Comparison of ENCODE assay signal across 23 cellular contexts in the genomic region with DNA sequence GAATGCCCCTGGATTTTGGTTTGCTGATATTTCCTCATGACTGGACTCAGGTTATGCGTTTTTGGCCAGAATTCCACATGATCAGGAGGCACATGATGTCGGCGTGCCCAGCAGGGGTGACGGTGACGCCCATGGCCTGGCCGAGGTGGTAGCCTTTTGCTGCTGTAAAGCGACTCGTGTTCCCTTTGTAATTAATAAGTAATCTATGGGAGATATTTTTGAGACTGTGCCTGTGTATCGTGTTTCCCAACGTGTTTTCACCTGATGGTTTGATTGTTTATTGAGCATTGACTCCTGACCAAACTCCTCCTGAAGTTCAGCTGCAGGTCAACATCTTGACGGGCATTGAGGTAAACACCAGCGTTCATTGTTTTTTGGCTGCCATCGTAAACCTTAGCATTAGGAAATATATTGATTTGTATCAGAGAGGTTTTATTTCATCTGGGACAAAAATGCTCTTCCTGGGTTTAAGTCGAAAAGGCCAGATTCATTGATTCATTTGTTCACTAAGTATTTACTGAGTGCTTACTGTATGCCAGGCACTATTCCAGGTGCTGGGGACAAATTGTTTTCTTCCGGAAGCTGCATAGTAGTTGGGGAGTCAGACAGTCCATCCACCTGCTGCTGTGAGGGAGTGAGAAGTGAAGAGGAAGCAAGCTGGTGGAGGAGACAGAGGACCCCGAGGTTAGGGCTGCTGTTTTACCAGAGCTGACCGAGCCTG. TPM values are rescaled to one million over a fixed set of nuclear protein-coding genes. Genes with fewer than 3 reads are reported as not detected.
A peak's percentile ranks its signal among the peaks of the same experiment; 100 is the strongest.
DNase-seq lines count a peak whose midpoint lies in the region; ATAC-seq, FAIRE-seq and TF ChIP-seq lines count a peak whose summit lies in the region.
"Had no signal": no experiment of that assay in that cellular context is flagged by ENCODE, and none has a peak within 500 bp of the region (broad histone marks: within the 10 kb centered on the region; RNA-seq: fewer than 3 reads in every experiment).

No MANE protein-coding gene starts in this region.

- H4K8ac ChIP-seq in H1 (ENCODE audit: extremely low read depth, insufficient read depth, low read length): peak overlapping the region; percentile 14; the same call in 1 of the 2 replicates

- H2BK15ac ChIP-seq in H1 (ENCODE audit: low read length): no peak overlapping the region

- H3K4me1 ChIP-seq in H1 (replicated peaks in 1 of 4; ENCODE audit: control insufficient read depth in 3 of 4, insufficient read depth in 4 of 4, low read length in 3 of 4): peaks cover 0 to 2% (median 0%) of the 10 kb centered on the region in 4 experiments; a peak in 2 of 7 replicates

- H3K4ac ChIP-seq in H1 (replicated peaks; ENCODE audit: insufficient read length, low read depth, low read length): no peak overlapping the region

- H3K23ac ChIP-seq in H1 (ENCODE audit: insufficient read length): no peak overlapping the region

- ATAC-seq in stimulated activated naive CD8-positive, alpha-beta T cell treated with anti-CD3 and anti-CD28 coated beads, Interleukin-15, Interleukin-2, amounts not matched to agents 100 U/mL and 50 U/mL, for 24 hours: no peak
- ATAC-seq: lower lobe of right lung had no signal

- H3K4me1 Mint-ChIP-seq in stimulated activated naive CD8-positive, alpha-beta T cell treated with anti-CD3 and anti-CD28 coated beads, Interleukin-15, Interleukin-2, amounts not matched to agents 100 ng/mL and 50 ng/mL, for 24 hours (ENCODE audit: low read depth): peaks cover 20% of the 10 kb centered on the region
- peaks cover 55% of the 10 kb centered on the region for H3K4me1 Mint-ChIP-seq in nephron progenitor cell

- no peak overlapping the region for H4K91ac ChIP-seq in H1 (replicated peaks; ENCODE audit: insufficient read length, low read length)

- H3K9ac ChIP-seq in H1 (replicated peaks in 1 of 4; ENCODE audit: extremely low read depth in 1 of 4, low read depth in 3 of 4, low read length in 3 of 4): peak overlapping the region in 1 of 4 experiments; percentile 32; a peak in 1 of 7 replicates
- H3K9ac ChIP-seq: GM23248 had no signal

- H3K14ac ChIP-seq in H1 (ENCODE audit: insufficient read length): no peak overlapping the region

- H3K27me3 ChIP-seq in H1 (replicated peaks in 1 of 4; ENCODE audit: control insufficient read depth in 3 of 4, extremely low read depth in 1 of 4, insufficient read depth in 3 of 4, low read length in 3 of 4): no peaks in the 10 kb centered on the region

- H3K27me3 Mint-ChIP-seq in stimulated activated naive CD8-positive, alpha-beta T cell treated with anti-CD3 and anti-CD28 coated beads, Interleukin-15, Interleukin-2, amounts not matched to agents 100 ng/mL and 50 ng/mL, for 24 hours: no peaks in the 10 kb centered on the region
- H3K27me3 Mint-ChIP-seq in nephron progenitor cell (ENCODE audit: low read depth, poor library complexity): peaks cover 8% of the 10 kb centered on the region

- peaks cover 7% of the 10 kb centered on the region for H3K36me3 Mint-ChIP-seq in stimulated activated naive CD8-positive, alpha-beta T cell treated with anti-CD3 and anti-CD28 coated beads, Interleukin-15, Interleukin-2, amounts not matched to agents 100 ng/mL and 50 ng/mL, for 24 hours (ENCODE audit: low read depth)
- H3K36me3 Mint-ChIP-seq in nephron progenitor cell (ENCODE audit: low read depth): peaks cover 21% of the 10 kb centered on the region

- no peak overlapping the region for H3K56ac ChIP-seq in H1 (replicated peaks; ENCODE audit: insufficient read length, low read depth, low read length)

- no peaks in the 10 kb centered on the region for H3K9me3 ChIP-seq in H1 (ENCODE audit: insufficient read depth in 2 of 2, low read depth in 1 of 2, low read length in 1 of 2)
- H3K9me3 ChIP-seq: lower lobe of right lung had no signal

- peak overlapping the region; percentile 61 for H3K27ac Mint-ChIP-seq in stimulated activated naive CD8-positive, alpha-beta T cell treated with anti-CD3 and anti-CD28 coated beads, Interleukin-15, Interleukin-2, amounts not matched to agents 100 ng/mL and 50 ng/mL, for 24 hours
- H3K27ac Mint-ChIP-seq in nephron progenitor cell: peak overlapping the region; percentile 97
- H3K27ac Mint-ChIP-seq: activated naive CD4-positive, alpha-beta T cell treated with anti-CD3 and anti-CD28 coated beads for 36 hours had no signal

- H2AK5ac ChIP-seq in H1 (ENCODE audit: low read depth, low read length): no peak overlapping the region

- H3K79me2 ChIP-seq in H1 (ENCODE audit: control insufficient read depth in 1 of 2, insufficient read depth in 2 of 2, low read length in 2 of 2): no peaks in the 10 kb centered on the region

- no peak overlapping the region for H3K4me3 Mint-ChIP-seq in stimulated activated naive CD8-positive, alpha-beta T cell treated with anti-CD3 and anti-CD28 coated beads, Interleukin-15, Interleukin-2, amounts not matched to agents 100 ng/mL and 50 ng/mL, for 24 hours
- peak overlapping the region; percentile 49 for H3K4me3 Mint-ChIP-seq in nephron progenitor cell
- H3K4me3 Mint-ChIP-seq: activated naive CD4-positive, alpha-beta T cell treated with anti-CD3 and anti-CD28 coated beads for 36 hours; CD14-positive monocyte; endodermal cell had no signal

- peaks cover 2% of the 10 kb centered on the region; the same call in 1 of the 2 replicates for H3K79me1 ChIP-seq in H1 (ENCODE audit: low read depth, low read length)

- H2BK5ac ChIP-seq in H1 (ENCODE audit: low read depth, low read length): no peak overlapping the region

- H3K4me2 ChIP-seq in H1 (ENCODE audit: insufficient read depth in 1 of 2, low read depth in 2 of 2, low read length in 2 of 2): no peak overlapping the region

- no peak overlapping the region for H4K5ac ChIP-seq in H1 (ENCODE audit: insufficient read length, low read depth, low read length)

- TF ChIP-seq CTCF in H1 (IDR thresholded peaks at IDR 0.05; ENCODE audit: control extremely low read depth in 1 of 3, insufficient read depth in 1 of 3, low read depth in 1 of 3, low read length in 3 of 3) (no peak), nephron progenitor cell (IDR thresholded peaks at IDR 0.05) (no peak)

- H2BK120ac ChIP-seq in H1 (replicated peaks; ENCODE audit: low read depth, low read length): no peak overlapping the region

- peaks cover 0 to 6% of the 10 kb centered on the region in 2 experiments for H4K20me1 ChIP-seq in H1 (replicated peaks in 1 of 2; ENCODE audit: control insufficient read depth in 1 of 2, insufficient read depth in 2 of 2, low read length in 2 of 2)

- POLR2A ChIA-PET in H1 (lab: Charles Lee; ENCODE audit: partially characterized antibody): no interaction called here

- TF ChIP-seq POLR2A in H1 (IDR thresholded peaks at IDR 0.05; ENCODE audit: control extremely low read depth in 1 of 2, low read depth in 2 of 2, low read length in 2 of 2): no peak

- H3K18ac ChIP-seq in H1 (ENCODE audit: extremely low read depth, low read length): no peak overlapping the region

- no peaks in the 10 kb centered on the region for H3K9me3 Mint-ChIP-seq in stimulated activated naive CD8-positive, alpha-beta T cell treated with anti-CD3 and anti-CD28 coated beads, Interleukin-15, Interleukin-2, amounts not matched to agents 100 ng/mL and 50 ng/mL, for 24 hours
- H3K9me3 Mint-ChIP-seq in nephron progenitor cell: no peaks in the 10 kb centered on the region
- H3K9me3 Mint-ChIP-seq: activated naive CD4-positive, alpha-beta T cell treated with anti-CD3 and anti-CD28 coated beads for 36 hours; CD14-positive monocyte; endodermal cell had no signal

- FAIRE-seq in H1 (lab: Jason Lieb, UNC): no peak
- FAIRE-seq: astrocyte had no signal

- TF ChIP-seq RAD21 in H1 (IDR thresholded peaks at IDR 0.05 in 1 of 2, conservative IDR thresholded peaks at IDR 0.05 in 1 of 2; ENCODE audit: low read depth in 2 of 2, low read length in 2 of 2): no peak

- H2BK20ac ChIP-seq in H1 (ENCODE audit: low read length): no peak overlapping the region

- CTCF ChIA-PET in H1 (lab: Charles Lee; ENCODE audit: partially characterized antibody): interaction anchor here (0.5 to 2.0 kb wide), 6 partner anchors 17 to 107 kb away, joined by 3 to 9 read pairs (median 4); no protein-coding TSS in a partner anchor

- TF ChIP-seq EP300 in H1 (IDR thresholded peaks at IDR 0.05; ENCODE audit: borderline replicate concordance in 1 of 2, low read depth in 2 of 2, low read length in 2 of 2): no peak

- H2BK12ac ChIP-seq in H1 (ENCODE audit: low read depth, low read length): no peak overlapping the region

- H3K23me2 ChIP-seq in H1 (ENCODE audit: low read depth, low read length): no peaks in the 10 kb centered on the region

- no peak for DNase-seq in stimulated activated naive CD8-positive, alpha-beta T cell treated with anti-CD3 and anti-CD28 coated beads, Interleukin-15, Interleukin-2, amounts not matched to agents 100 U/mL and 50 U/mL, for 24 hours
- DNase-seq in H1 (ENCODE audit: low read depth in 1 of 2, low spot score in 2 of 2) (no peak), nephron progenitor cell (no peak), NK-92 (lab: John Stamatoyannopoulos, UW; ENCODE audit: unreplicated experiment) (no peak), EL (no peak), HT-29 (ENCODE audit: low spot score) (no peak), DMS153 (lab: John Stamatoyannopoulos, UW) (no peak)
- DNase-seq: ACHN; activated CD4-positive, alpha-beta T cell treated with anti-CD3 and anti-CD28 coated beads, Interleukin-2, amount 50 U/mL, for 4 hours; activated naive CD4-positive, alpha-beta T cell treated with anti-CD3 and anti-CD28 coated beads for 36 hours; activated T-cell treated with anti-CD3 and anti-CD28 coated beads for 4 hours; endodermal cell; glutamatergic neuron; GM23248; Kasumi-1; lower lobe of right lung; NCI-H1105; NCI-H2081 treated with DMSO at 0.1 percent for 48 hours; stimulated activated CD4-positive, alpha-beta T cell treated with anti-CD3 and anti-CD28 coated beads, Interleukin-2, amount 100 ng/mL, for 48 hours had no signal

- H3K4me3 ChIP-seq in H1 (ENCODE audit: extremely low read depth in 1 of 4, insufficient read depth in 2 of 4, low read depth in 3 of 4, low read length in 4 of 4): no peak overlapping the region
- H3K4me3 ChIP-seq: GM23248, lower lobe of right lung, skin epidermis had no signal

- H3K27ac ChIP-seq in H1 (ENCODE audit: low read depth, low read length): peak overlapping the region; percentile 44; the same call in 1 of the 2 replicates
- H3K27ac ChIP-seq: GM23248, lower lobe of right lung had no signal

- H2AFZ ChIP-seq in H1 (ENCODE audit: low read length): no peak overlapping the region
- H2AFZ ChIP-seq: GM23248 had no signal

- peaks cover 0 to 3% (median under 1%) of the 10 kb centered on the region in 4 experiments; a peak in 4 of 8 replicates for H3K36me3 ChIP-seq in H1 (ENCODE audit: control insufficient read depth in 2 of 4, insufficient read depth in 4 of 4, low read length in 3 of 4)

- WGBS in H1 (ENCODE audit: extremely low coverage in 1 of 2, insufficient coverage in 1 of 2, insufficient read length in 1 of 2, insufficient replicate concordance in 2 of 2, low coverage in 1 of 2, low lambda C conversion rate in 2 of 2, missing lambda C conversion rate in 1 of 2), 2 experiments: 92% methylated on average over 17 of the region's 17 CpGs; no CpG with 5 or more reads in 1 of the 2 experiments

RNA-seq across cellular contexts. Expression of gene DCPS, which starts 23.6 kb away (rescaled TPM):
- 24.6 and 24.8 TPM in 2 replicates for total RNA-seq in H1 (2021; fragmentation: NEBNext Ultra II Directional; extraction: Animal tissue kit (Norgen Biotek cat#: 25700))
- 55.2 and 61.9 TPM in 2 replicates for polyA plus RNA-seq in H1 (2011; rRNA removed)
- 44.4 TPM for polyA plus RNA-seq in H1 (2011; cell fraction: cytosol; rRNA removed)
- polyA plus RNA-seq in H1 (2011; cell fraction: nucleus; rRNA removed): 28.9 TPM
- polyA plus RNA-seq in H1 (2012, experiment 1 of 2): 28.4 to 32.8 TPM (median 30.1 TPM) in 4 replicates
- 31.6 TPM for polyA plus RNA-seq in H1 (2012, experiment 2 of 2)
- polyA plus RNA-seq in H1 (2013, experiment 1 of 2): 18.1 TPM
- polyA plus RNA-seq in H1 (2013, experiment 2 of 2): 19.4 TPM
- 17.7 and 19.4 TPM in 2 replicates for polyA minus RNA-seq in H1 (2011; rRNA and poly(A)+ RNA removed)
- 15.3 TPM for polyA minus RNA-seq in H1 (2011; cell fraction: cytosol; rRNA and poly(A)+ RNA removed)
- polyA minus RNA-seq in H1 (2011; cell fraction: nucleus; rRNA and poly(A)+ RNA removed): 11.9 TPM
- total RNA-seq in HT-29 (2014; rRNA removed; shearing (Covaris generic)): 51.0 and 63.2 TPM in 2 replicates

RNA-seq across cellular contexts. Expression of gene ST3GAL4, which starts 28.0 kb away (rescaled TPM):
- total RNA-seq in H1 (2021; fragmentation: NEBNext Ultra II Directional; extraction: Animal tissue kit (Norgen Biotek cat#: 25700)): 15.6 and 16.0 TPM in 2 replicates
- polyA plus RNA-seq in H1 (2011; rRNA removed): 20.0 and 21.0 TPM in 2 replicates
- 18.8 TPM for polyA plus RNA-seq in H1 (2011; cell fraction: cytosol; rRNA removed)
- 27.9 TPM for polyA plus RNA-seq in H1 (2011; cell fraction: nucleus; rRNA removed)
- 12.9 to 18.6 TPM (median 15.3 TPM) in 4 replicates for polyA plus RNA-seq in H1 (2012, experiment 1 of 2)
- 18.2 TPM for polyA plus RNA-seq in H1 (2012, experiment 2 of 2)
- polyA plus RNA-seq in H1 (2013, experiment 1 of 2): 12.5 TPM
- polyA plus RNA-seq in H1 (2013, experiment 2 of 2): 12.9 TPM
- 15.7 and 16.0 TPM in 2 replicates for polyA minus RNA-seq in H1 (2011; rRNA and poly(A)+ RNA removed)
- polyA minus RNA-seq in H1 (2011; cell fraction: cytosol; rRNA and poly(A)+ RNA removed): 5.8 TPM
- 14.6 TPM for polyA minus RNA-seq in H1 (2011; cell fraction: nucleus; rRNA and poly(A)+ RNA removed)
- total RNA-seq in HT-29 (2014; rRNA removed; shearing (Covaris generic)): 140 and 158 TPM in 2 replicates

RNA-seq across cellular contexts. Expression of gene TIRAP, which starts 44.5 kb away (rescaled TPM):
- 4.5 and 5.3 TPM in 2 replicates for total RNA-seq in H1 (2021; fragmentation: NEBNext Ultra II Directional; extraction: Animal tissue kit (Norgen Biotek cat#: 25700))
- 5.3 and 5.6 TPM in 2 replicates for polyA plus RNA-seq in H1 (2011; rRNA removed)
- 3.8 TPM for polyA plus RNA-seq in H1 (2011; cell fraction: cytosol; rRNA removed)
- polyA plus RNA-seq in H1 (2011; cell fraction: nucleus; rRNA removed): 5.1 TPM
- polyA plus RNA-seq in H1 (2012, experiment 1 of 2): 4.2 to 5.7 TPM (median 5.0 TPM) in 4 replicates
- polyA plus RNA-seq in H1 (2012, experiment 2 of 2): 3.6 TPM
- 4.1 TPM for polyA plus RNA-seq in H1 (2013, experiment 1 of 2)
- polyA plus RNA-seq in H1 (2013, experiment 2 of 2): 3.9 TPM
- polyA minus RNA-seq in H1 (2011; rRNA and poly(A)+ RNA removed): 5.4 and 5.7 TPM in 2 replicates
- polyA minus RNA-seq in H1 (2011; cell fraction: cytosol; rRNA and poly(A)+ RNA removed): 5.2 TPM
- polyA minus RNA-seq in H1 (2011; cell fraction: nucleus; rRNA and poly(A)+ RNA removed): 4.5 TPM
- 11.6 and 12.3 TPM in 2 replicates for total RNA-seq in HT-29 (2014; rRNA removed; shearing (Covaris generic))

RNA-seq across cellular contexts. Expression of gene FOXRED1, which starts 58.5 kb away (rescaled TPM):
- 48.5 and 48.8 TPM in 2 replicates for total RNA-seq in H1 (2021; fragmentation: NEBNext Ultra II Directional; extraction: Animal tissue kit (Norgen Biotek cat#: 25700))
- polyA plus RNA-seq in H1 (2011; rRNA removed): 99.4 and 110 TPM in 2 replicates
- 87.2 TPM for polyA plus RNA-seq in H1 (2011; cell fraction: cytosol; rRNA removed)
- polyA plus RNA-seq in H1 (2011; cell fraction: nucleus; rRNA removed): 108 TPM
- polyA plus RNA-seq in H1 (2012, experiment 1 of 2): 57.3 to 75.9 TPM (median 66.6 TPM) in 4 replicates
- 58.1 TPM for polyA plus RNA-seq in H1 (2012, experiment 2 of 2)
- 25.4 TPM for polyA plus RNA-seq in H1 (2013, experiment 1 of 2)
- polyA plus RNA-seq in H1 (2013, experiment 2 of 2): 24.5 TPM
- 57.4 and 64.3 TPM in 2 replicates for polyA minus RNA-seq in H1 (2011; rRNA and poly(A)+ RNA removed)
- polyA minus RNA-seq in H1 (2011; cell fraction: cytosol; rRNA and poly(A)+ RNA removed): 23.3 TPM
- 33.1 TPM for polyA minus RNA-seq in H1 (2011; cell fraction: nucleus; rRNA and poly(A)+ RNA removed)
- 38.2 and 42.6 TPM in 2 replicates for total RNA-seq in HT-29 (2014; rRNA removed; shearing (Covaris generic))

RNA-seq across cellular contexts. Expression of gene SRPRA, which starts 58.7 kb away (rescaled TPM):
- total RNA-seq in H1 (2021; fragmentation: NEBNext Ultra II Directional; extraction: Animal tissue kit (Norgen Biotek cat#: 25700)): 54.3 and 57.6 TPM in 2 replicates
- 60.3 and 62.0 TPM in 2 replicates for polyA plus RNA-seq in H1 (2011; rRNA removed)
- polyA plus RNA-seq in H1 (2011; cell fraction: cytosol; rRNA removed): 47.0 TPM
- polyA plus RNA-seq in H1 (2011; cell fraction: nucleus; rRNA removed): 133 TPM
- polyA plus RNA-seq in H1 (2012, experiment 1 of 2): 44.9 to 61.6 TPM (median 54.0 TPM) in 4 replicates
- 33.8 TPM for polyA plus RNA-seq in H1 (2012, experiment 2 of 2)
- 57.6 TPM for polyA plus RNA-seq in H1 (2013, experiment 1 of 2)
- polyA plus RNA-seq in H1 (2013, experiment 2 of 2): 61.9 TPM
- 87.4 and 98.9 TPM in 2 replicates for polyA minus RNA-seq in H1 (2011; rRNA and poly(A)+ RNA removed)
- polyA minus RNA-seq in H1 (2011; cell fraction: cytosol; rRNA and poly(A)+ RNA removed): 37.5 TPM
- 101 TPM for polyA minus RNA-seq in H1 (2011; cell fraction: nucleus; rRNA and poly(A)+ RNA removed)
- 125 and 126 TPM in 2 replicates for total RNA-seq in HT-29 (2014; rRNA removed; shearing (Covaris generic))
